1 cellular context compared by ENCODE assay signal in genomic region chr2:28991021-28991420, GRCh38.
TF ChIP-seq lines count a peak whose summit lies in the region.

No MANE protein-coding gene starts in this region.

TF ChIP-seq in SK-N-SH treated with all-trans-retinoic acid at 6 μM for 48 hours, 23 proteins besides CTCF, POLR2A, EP300 and RAD21 (continued from another document):
- no peak for TF ChIP-seq GLIS3 (CRISPR knock-in tag; IDR thresholded peaks at IDR 0.05)
- no peak for TF ChIP-seq ARNTL (CRISPR knock-in tag; IDR thresholded peaks at IDR 0.05; ENCODE audit: borderline replicate concordance, low read depth)
- no peak for TF ChIP-seq ZNF70 (CRISPR knock-in tag; IDR thresholded peaks at IDR 0.05)
- TF ChIP-seq RARB (CRISPR knock-in tag; IDR thresholded peaks at IDR 0.05) = no peak
